8 cellular contexts compared by ENCODE assay signal in the genomic region with DNA sequence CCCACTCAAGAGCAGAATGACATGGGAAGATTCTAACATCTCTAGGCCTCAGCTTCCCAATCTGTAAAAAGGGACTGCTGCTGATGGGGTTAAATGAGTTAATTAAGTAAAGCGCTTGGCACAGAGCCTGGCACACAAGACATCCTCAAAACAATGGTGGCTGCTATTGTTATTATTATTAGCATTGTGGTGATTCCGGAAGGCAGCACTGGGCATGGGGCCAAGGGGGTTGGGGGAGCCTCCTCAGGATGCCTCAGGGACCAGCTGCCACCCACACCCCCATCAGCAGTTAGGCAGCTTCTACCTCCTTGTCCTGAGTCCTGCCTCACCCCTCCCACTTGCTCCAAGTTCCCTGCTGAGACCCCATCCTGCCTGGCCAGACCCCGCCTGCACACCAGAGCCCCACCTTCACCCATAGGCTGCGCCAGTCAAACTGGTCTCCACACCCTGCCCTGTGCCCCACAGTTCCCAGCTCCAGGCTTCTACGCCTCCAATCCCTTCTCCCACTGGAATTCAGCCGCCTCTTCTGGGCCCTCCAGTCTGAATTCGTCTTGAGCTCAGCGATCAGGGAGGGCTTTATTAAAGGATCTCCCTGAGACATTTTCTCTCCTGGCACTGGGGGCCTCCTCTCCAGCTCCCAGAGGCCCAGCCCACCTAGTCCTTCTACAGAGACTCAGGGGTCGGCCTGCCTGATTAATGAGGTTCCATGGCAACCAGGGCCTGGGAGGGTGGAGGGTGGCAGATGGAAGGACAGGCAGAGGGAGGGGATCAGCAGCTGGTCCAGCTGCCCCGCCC. TPM values are rescaled to one million over a fixed set of nuclear protein-coding genes. Genes with fewer than 3 reads are reported as not detected.
DNase-seq lines count a peak whose midpoint lies in the region; ATAC-seq and TF ChIP-seq lines count a peak whose summit lies in the region.

No MANE protein-coding gene starts in this region.

- peak; percentile 90 for DNase-seq in DMS 273 treated with DMSO at 0.1 percent for 48 hours (lab: John Stamatoyannopoulos, UW)
- peak; percentile 55 for DNase-seq in NAMALWA (ENCODE audit: low spot score)
- peak; percentile 6 for DNase-seq in myocyte (ENCODE audit: low read depth)
- DNase-seq in stimulated activated CD4-positive, alpha-beta T cell treated with anti-CD3 and anti-CD28 coated beads, Interleukin-4, amount 100 ng/mL, for 24 hours: no peak

- ATAC-seq in GM18505 (IDR thresholded peaks at IDR 0.05; ENCODE audit: unreplicated experiment) (no peak), HG02840 (IDR thresholded peaks at IDR 0.05; ENCODE audit: low FRiP score, unreplicated experiment) (no peak), GM18498 (IDR thresholded peaks at IDR 0.05; ENCODE audit: unreplicated experiment) (no peak)

- H3K4me1 Mint-ChIP-seq in activated naive CD8-positive, alpha-beta T cell (ENCODE audit: low read depth): peaks cover 50% of the 10 kb centered on the region

- H3K27ac Mint-ChIP-seq in activated naive CD8-positive, alpha-beta T cell: peak overlapping the region; percentile 34

- TF ChIP-seq POLR2A in GM18505 (IDR thresholded peaks at IDR 0.05; ENCODE audit: borderline replicate concordance, extremely low read depth, insufficient read depth, insufficient read length): no peak

- H3K4me3 Mint-ChIP-seq in activated naive CD8-positive, alpha-beta T cell: peak overlapping the region; percentile 89

- no peaks in the 10 kb centered on the region for H3K9me3 Mint-ChIP-seq in activated naive CD8-positive, alpha-beta T cell (ENCODE audit: low read depth)

- H3K36me3 Mint-ChIP-seq in activated naive CD8-positive, alpha-beta T cell: no peaks in the 10 kb centered on the region

- no peaks in the 10 kb centered on the region for H3K27me3 Mint-ChIP-seq in activated naive CD8-positive, alpha-beta T cell

RNA-seq across cellular contexts. Expression of gene E2F1, which starts 1.5 kb away (rescaled TPM):
- total RNA-seq in myocyte: 4.3 and 6.0 TPM in 2 replicates
- polyA plus RNA-seq in myocyte (2012): 3.8 TPM

RNA-seq across cellular contexts. Expression of gene NECAB3, which starts 10.5 kb away (rescaled TPM):
- total RNA-seq in myocyte: 186 and 221 TPM in 2 replicates
- polyA plus RNA-seq in myocyte (2012): 62.3 TPM

RNA-seq across cellular contexts. Expression of gene ACTL10, which starts 18.0 kb away (rescaled TPM):
- total RNA-seq in myocyte: 0.10 TPM in 1 of 2 replicates, not detected in the other
- 0.52 TPM for polyA plus RNA-seq in myocyte (2012)

RNA-seq across cellular contexts. Expression of gene C20orf144, which starts 22.6 kb away (rescaled TPM):
- 0.24 TPM in 1 of 2 replicates, not detected in the other for total RNA-seq in myocyte
- polyA plus RNA-seq in myocyte (2012): 0.58 TPM

RNA-seq across cellular contexts. Expression of gene PXMP4, which starts 35.4 kb away (rescaled TPM):
- total RNA-seq in myocyte: 4.8 and 6.4 TPM in 2 replicates
- polyA plus RNA-seq in myocyte (2012): 8.6 TPM
